Comparison of ENCODE assay signal across 22 cellular contexts in the genomic region with DNA sequence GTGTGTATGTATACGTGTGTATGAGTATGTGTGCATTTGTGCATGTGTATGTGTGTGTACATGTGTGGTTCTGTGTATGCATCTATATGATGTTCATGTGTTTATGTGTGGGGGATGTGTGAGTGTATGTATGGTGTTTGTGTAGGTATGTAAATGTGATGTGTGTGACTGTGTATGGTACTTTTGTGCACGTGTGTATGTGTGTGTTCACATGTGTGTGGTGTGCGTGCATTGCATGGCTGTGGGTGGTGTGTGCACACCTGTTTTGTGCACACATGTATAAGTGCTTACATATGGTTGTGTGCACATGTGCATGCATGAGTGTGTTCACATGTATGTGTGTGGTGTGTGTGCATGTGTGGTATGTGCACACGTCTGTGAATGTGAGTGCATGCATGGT. TPM values are rescaled to one million over a fixed set of nuclear protein-coding genes. Genes with fewer than 3 reads are reported as not detected.
"Had no signal": no experiment of that assay in that cellular context is flagged by ENCODE, and none has a peak within 500 bp of the region (broad histone marks: within the 10 kb centered on the region; RNA-seq: fewer than 3 reads in every experiment).

No MANE protein-coding gene starts in this region.

- H3K27ac Mint-ChIP-seq: activated CD4-positive, alpha-beta T cell treated with anti-CD3 and anti-CD28 coated beads, Interleukin-2, amount 10 ng/mL, durations not matched to agents 7 days and 5 days; activated CD8-positive, alpha-beta T cell treated with anti-CD3 and anti-CD28 coated beads for 36 hours; activated naive CD8-positive, alpha-beta T cell; activated T-helper 2 cell treated with anti-CD3 and anti-CD28 coated beads, Interferon-gamma antibody, Interleukin-2, Interleukin-4, amounts not matched to agents 10 μg/mL and 5 μg/mL and 100 μg/mL, durations not matched to agents 14 hours and 24 hours and 36 hours; naive thymus-derived CD4-positive, alpha-beta T cell; T-helper 1 cell treated with Interleukin-12 subunit alpha and Interleukin-12 subunit beta and Interleukin-4 antibody, amounts not matched to agents 30 μg/mL and 1 μg/mL, for 36 hours; type B pancreatic cell had no signal

- ATAC-seq: activated CD8-positive, alpha-beta T cell treated with anti-CD3 and anti-CD28 coated beads for 36 hours; activated T-cell treated with anti-CD3 and anti-CD28 coated beads, Interleukin-2, amount 50 U/mL, for 4 hours; esophagus mucosa; foreskin keratinocyte; naive thymus-derived CD4-positive, alpha-beta T cell had no signal

- H3K4me3 Mint-ChIP-seq: activated CD4-positive, alpha-beta T cell treated with anti-CD3 and anti-CD28 coated beads, Interleukin-2, amount 10 ng/mL, durations not matched to agents 7 days and 5 days; activated CD8-positive, alpha-beta T cell treated with anti-CD3 and anti-CD28 coated beads for 36 hours; activated naive CD8-positive, alpha-beta T cell; activated T-cell treated with anti-CD3 and anti-CD28 coated beads, Interleukin-2, amount 50 U/mL, for 4 hours; naive thymus-derived CD4-positive, alpha-beta T cell; T-helper 1 cell treated with Interleukin-12 subunit alpha and Interleukin-12 subunit beta and Interleukin-4 antibody, amounts not matched to agents 30 μg/mL and 1 μg/mL, for 36 hours; type B pancreatic cell had no signal

- H3K9me3 Mint-ChIP-seq: activated CD8-positive, alpha-beta T cell treated with anti-CD3 and anti-CD28 coated beads for 36 hours; activated T-cell treated with anti-CD3 and anti-CD28 coated beads, Interleukin-2, amount 50 U/mL, for 4 hours; type B pancreatic cell had no signal

- H3K4me1 ChIP-seq: foreskin keratinocyte, testis had no signal

- H3K36me3 Mint-ChIP-seq: activated naive CD8-positive, alpha-beta T cell; naive thymus-derived CD4-positive, alpha-beta T cell had no signal

- H3K4me1 Mint-ChIP-seq: activated CD4-positive, alpha-beta T cell treated with anti-CD3 and anti-CD28 coated beads, Interleukin-2, amount 10 ng/mL, durations not matched to agents 7 days and 5 days had no signal

- H3K9me3 ChIP-seq: heart right ventricle, right atrium auricular region, testis had no signal

- H3K27ac ChIP-seq: brain microvascular endothelial cell, foreskin keratinocyte, heart right ventricle, right atrium auricular region, testis had no signal

- H3K27me3 ChIP-seq: brain microvascular endothelial cell, foreskin keratinocyte, testis had no signal

- DNase-seq: activated CD4-positive, alpha-beta T cell treated with anti-CD3 and anti-CD28 coated beads for 1 hour; activated CD4-positive, alpha-beta T cell treated with anti-CD3 and anti-CD28 coated beads, Interleukin-2, amount 10 ng/mL, durations not matched to agents 7 days and 5 days; activated CD8-positive, alpha-beta T cell treated with anti-CD3 and anti-CD28 coated beads for 36 hours; activated naive CD4-positive, alpha-beta T cell; activated T-cell treated with anti-CD3 and anti-CD28 coated beads, Interleukin-2, amount 50 U/mL, for 4 hours; brain microvascular endothelial cell; foreskin keratinocyte; heart right ventricle; midbrain; naive thymus-derived CD4-positive, alpha-beta T cell; nucleus accumbens; stimulated activated CD4-positive, alpha-beta T cell treated with anti-CD3 and anti-CD28 coated beads, Interleukin-15, amount 100 ng/mL, for 24 hours; stimulated activated naive CD4-positive, alpha-beta T cell; SW 1271; T1000; testis had no signal

- H3K4me3 ChIP-seq: heart right ventricle, right atrium auricular region, testis had no signal

RNA-seq across cellular contexts. Expression of a gene that starts 6.2 kb away (rescaled TPM):
- total RNA-seq: activated CD4-positive, alpha-beta T cell treated with anti-CD3 and anti-CD28 coated beads, Interleukin-2, amount 10 ng/mL, durations not matched to agents 7 days and 5 days; activated CD8-positive, alpha-beta T cell treated with anti-CD3 and anti-CD28 coated beads for 36 hours; activated T-helper 2 cell treated with anti-CD3 and anti-CD28 coated beads, Interferon-gamma antibody, Interleukin-2, Interleukin-4, amounts not matched to agents 10 μg/mL and 5 μg/mL and 100 μg/mL, durations not matched to agents 14 hours and 24 hours and 36 hours; naive thymus-derived CD4-positive, alpha-beta T cell had no signal
